Comparison of ENCODE assay signal across 12 cellular contexts in genomic region chr17:47696717-47697642, GRCh38. TPM values are rescaled to one million over a fixed set of nuclear protein-coding genes. Genes with fewer than 3 reads are reported as not detected.
A peak's percentile ranks its signal among the peaks of the same experiment; 100 is the strongest.
DNase-seq lines count a peak whose midpoint lies in the region; ATAC-seq and TF ChIP-seq lines count a peak whose summit lies in the region.
"Had no signal": no experiment of that assay in that cellular context is flagged by ENCODE, and none has a peak within 500 bp of the region (broad histone marks: within the 10 kb centered on the region; RNA-seq: fewer than 3 reads in every experiment).

No MANE protein-coding gene starts in this region.

- intact Hi-C loops in activated CD4-positive, alpha-beta memory T cell treated with anti-CD3 and anti-CD28 coated beads for 36 hours (cut with micrococcal nuclease): loop anchor here (5.0 kb wide), 2 partner anchors 35 to 105 kb away; no protein-coding TSS in a partner anchor
- intact Hi-C loops in posterior vena cava (cut with DNase I): loop anchor here in 1 of 2 donors (5.0 kb wide), 1 partner anchor 115 kb away; no protein-coding TSS in a partner anchor

- H3K27me3 Mint-ChIP-seq in activated CD4-positive, alpha-beta memory T cell treated with anti-CD3 and anti-CD28 coated beads for 36 hours: no peaks in the 10 kb centered on the region
- H3K27me3 Mint-ChIP-seq in activated CD4-positive, alpha-beta memory T cell treated with anti-CD3 and anti-CD28 coated beads, Interleukin-2, amount 10 ng/mL, durations not matched to agents 7 days and 5 days: peaks cover 9% of the 10 kb centered on the region
- H3K27me3 Mint-ChIP-seq in effector memory CD8-positive, alpha-beta T cell: no peaks in the 10 kb centered on the region

- H3K4me3 Mint-ChIP-seq in activated CD4-positive, alpha-beta memory T cell treated with anti-CD3 and anti-CD28 coated beads for 36 hours: peak overlapping the region; percentile 25
- H3K4me3 Mint-ChIP-seq in activated CD4-positive, alpha-beta memory T cell treated with anti-CD3 and anti-CD28 coated beads, Interleukin-2, amount 10 ng/mL, durations not matched to agents 7 days and 5 days: no peak overlapping the region
- H3K4me3 Mint-ChIP-seq in effector memory CD8-positive, alpha-beta T cell: peak overlapping the region in 1 of 2 donors; percentile 94

- CTCF ChIA-PET in activated CD4-positive, alpha-beta memory T cell treated with anti-CD3 and anti-CD28 coated beads for 36 hours (lab: Charles Lee): interaction anchor here (0.9 to 6.8 kb wide), 17 partner anchors 9 to 105 kb away, joined by 3 to 175 read pairs (median 7); partner anchors contain the start of gene TBX21
- CTCF ChIA-PET in activated CD4-positive, alpha-beta memory T cell treated with anti-CD3 and anti-CD28 coated beads, Interleukin-2, amount 10 ng/mL, durations not matched to agents 7 days and 5 days (lab: Charles Lee): interaction anchor here (0.7 to 7.6 kb wide), 14 partner anchors 10 to 105 kb away, joined by 3 to 135 read pairs (median 7); partner anchors contain the start of genes KPNB1 and TBX21

- H3K36me3 Mint-ChIP-seq in activated CD4-positive, alpha-beta memory T cell treated with anti-CD3 and anti-CD28 coated beads for 36 hours: peaks cover 7% of the 10 kb centered on the region
- H3K36me3 Mint-ChIP-seq in activated CD4-positive, alpha-beta memory T cell treated with anti-CD3 and anti-CD28 coated beads, Interleukin-2, amount 10 ng/mL, durations not matched to agents 7 days and 5 days (ENCODE audit: low read depth): no peaks in the 10 kb centered on the region
- H3K36me3 Mint-ChIP-seq in effector memory CD8-positive, alpha-beta T cell (ENCODE audit: insufficient read depth): peaks cover 54% of the 10 kb centered on the region

- H3K9me3 Mint-ChIP-seq in activated CD4-positive, alpha-beta memory T cell treated with anti-CD3 and anti-CD28 coated beads for 36 hours: no peaks in the 10 kb centered on the region
- H3K9me3 Mint-ChIP-seq in activated CD4-positive, alpha-beta memory T cell treated with anti-CD3 and anti-CD28 coated beads, Interleukin-2, amount 10 ng/mL, durations not matched to agents 7 days and 5 days: no peaks in the 10 kb centered on the region
- H3K9me3 Mint-ChIP-seq in effector memory CD8-positive, alpha-beta T cell: no peaks in the 10 kb centered on the region

- peaks cover 58% of the 10 kb centered on the region for H3K4me1 Mint-ChIP-seq in activated CD4-positive, alpha-beta memory T cell treated with anti-CD3 and anti-CD28 coated beads for 36 hours (ENCODE audit: low read depth)
- peaks cover 60% of the 10 kb centered on the region for H3K4me1 Mint-ChIP-seq in activated CD4-positive, alpha-beta memory T cell treated with anti-CD3 and anti-CD28 coated beads, Interleukin-2, amount 10 ng/mL, durations not matched to agents 7 days and 5 days
- peaks cover 68 to 70% of the 10 kb centered on the region in 2 donors for H3K4me1 Mint-ChIP-seq in effector memory CD8-positive, alpha-beta T cell (ENCODE audit: low read depth in 2 of 2)

- peak overlapping the region; percentile 18 for H3K27ac Mint-ChIP-seq in activated CD4-positive, alpha-beta memory T cell treated with anti-CD3 and anti-CD28 coated beads for 36 hours
- no peak overlapping the region for H3K27ac Mint-ChIP-seq in activated CD4-positive, alpha-beta memory T cell treated with anti-CD3 and anti-CD28 coated beads, Interleukin-2, amount 10 ng/mL, durations not matched to agents 7 days and 5 days
- peak overlapping the region; percentile 76 to 88 for H3K27ac Mint-ChIP-seq in effector memory CD8-positive, alpha-beta T cell

- POLR2A ChIA-PET in activated CD4-positive, alpha-beta memory T cell treated with anti-CD3 and anti-CD28 coated beads for 36 hours (lab: Charles Lee): interaction anchor here (0.7 to 1.8 kb wide), 5 partner anchors 9 to 43 kb away, joined by 3 to 7 read pairs (median 3); partner anchors contain the start of gene TBX21
- POLR2A ChIA-PET in activated CD4-positive, alpha-beta memory T cell treated with anti-CD3 and anti-CD28 coated beads, Interleukin-2, amount 10 ng/mL, durations not matched to agents 7 days and 5 days (lab: Charles Lee): interaction anchor here (1.0 to 22.2 kb wide), 4 partner anchors 10 to 36 kb away, joined by 3 to 463 read pairs (median 20); partner anchors contain the start of gene TBX21

- no peak for TF ChIP-seq EP300 in Ishikawa (IDR thresholded peaks at IDR 0.05; ENCODE audit: borderline replicate concordance)

- peak; percentile 11 for DNase-seq in activated CD4-positive, alpha-beta memory T cell treated with anti-CD3 and anti-CD28 coated beads for 36 hours
- no peak for DNase-seq in activated CD4-positive, alpha-beta memory T cell treated with anti-CD3 and anti-CD28 coated beads, Interleukin-2, amount 10 ng/mL, durations not matched to agents 7 days and 5 days
- no peak for DNase-seq in effector memory CD8-positive, alpha-beta T cell
- peak; percentile 55 for DNase-seq in posterior vena cava (ENCODE audit: low spot score)
- DNase-seq in RPMI8226: no peak
- DNase-seq: activated gamma-delta T cell; NK-92 treated with Interleukin-12 subunit alpha and Interleukin-12 subunit beta, amount 100 ng/mL, for 24 hours; occipital lobe; upper lobe of left lung had no signal

- TF ChIP-seq RAD21 in Ishikawa (IDR thresholded peaks at IDR 0.05; ENCODE audit: low read depth): no peak

- no peak for ATAC-seq in effector memory CD8-positive, alpha-beta T cell (replicated peaks)
- ATAC-seq in GM21529 (IDR thresholded peaks at IDR 0.05; ENCODE audit: unreplicated experiment) (no peak), GM21786 (IDR thresholded peaks at IDR 0.05; ENCODE audit: unreplicated experiment) (no peak)

TF ChIP-seq in Ishikawa, 13 proteins besides CTCF, POLR2A, EP300 and RAD21:
- TF ChIP-seq YY1 (IDR thresholded peaks at IDR 0.05; ENCODE audit: low read depth) (no peak), REST (IDR thresholded peaks at IDR 0.05; ENCODE audit: low read depth) (peak; percentile 33; the same call in 1 of the 2 replicates)

RNA-seq across cellular contexts. Expression of gene TBKBP1, which starts 3.0 kb away (rescaled TPM):
- 10 to 100 TPM; 11.3 to 13.0 TPM for total RNA-seq in activated CD4-positive, alpha-beta memory T cell treated with anti-CD3 and anti-CD28 coated beads for 36 hours
- 1 to 10 TPM; 7.0 TPM for total RNA-seq in activated CD4-positive, alpha-beta memory T cell treated with anti-CD3 and anti-CD28 coated beads, Interleukin-2, amount 10 ng/mL, durations not matched to agents 7 days and 5 days
- 10 to 100 TPM; 10.7 to 13.8 TPM for total RNA-seq in posterior vena cava

RNA-seq across cellular contexts. Expression of gene TBX21, which starts 36.1 kb away (rescaled TPM):
- 10 to 100 TPM; 57.7 to 58.2 TPM for total RNA-seq in activated CD4-positive, alpha-beta memory T cell treated with anti-CD3 and anti-CD28 coated beads for 36 hours
- total RNA-seq in activated CD4-positive, alpha-beta memory T cell treated with anti-CD3 and anti-CD28 coated beads, Interleukin-2, amount 10 ng/mL, durations not matched to agents 7 days and 5 days: 10 to 100 TPM; 58.3 to 61.1 TPM
- total RNA-seq in posterior vena cava: under 1 TPM; 0.48 to 0.65 TPM
- total RNA-seq: occipital lobe had no signal

RNA-seq across cellular contexts. Expression of gene KPNB1, which starts 47.3 kb away (rescaled TPM):
- total RNA-seq in activated CD4-positive, alpha-beta memory T cell treated with anti-CD3 and anti-CD28 coated beads for 36 hours: 100 to 1,000 TPM; 475 to 488 TPM
- total RNA-seq in activated CD4-positive, alpha-beta memory T cell treated with anti-CD3 and anti-CD28 coated beads, Interleukin-2, amount 10 ng/mL, durations not matched to agents 7 days and 5 days: 100 to 1,000 TPM; 329 to 334 TPM
- total RNA-seq in posterior vena cava: 100 to 1,000 TPM; 193 to 198 TPM

Comparison
In these comparisons a context has a peak if more than half of its experiments do, and no peak if none do; other contexts are left out.
1. DNase-seq: peak in activated CD4-positive, alpha-beta memory T cell treated with anti-CD3 and anti-CD28 coated beads for 36 hours (single experiment) and posterior vena cava (single experiment); none in activated CD4-positive, alpha-beta memory T cell treated with anti-CD3 and anti-CD28 coated beads, Interleukin-2, amount 10 ng/mL, durations not matched to agents 7 days and 5 days (single experiment), effector memory CD8-positive, alpha-beta T cell (0 of 3) and RPMI8226 (single experiment).
2. RNA of gene TBX21, which starts 36.1 kb away (total RNA-seq): 58.3 to 61.1 TPM in activated CD4-positive, alpha-beta memory T cell treated with anti-CD3 and anti-CD28 coated beads, Interleukin-2, amount 10 ng/mL, durations not matched to agents 7 days and 5 days and 57.7 to 58.2 TPM in activated CD4-positive, alpha-beta memory T cell treated with anti-CD3 and anti-CD28 coated beads for 36 hours; 0.48 to 0.65 TPM in posterior vena cava; every median in the first group is over 10 times any median in the second.